1 cellular context compared by ENCODE assay signal in genomic region chr1:46114925-46115603, GRCh38.
A peak's percentile ranks its signal among the peaks of the same experiment; 100 is the strongest.
TF ChIP-seq lines count a peak whose summit lies in the region.

No MANE protein-coding gene starts in this region.

TF ChIP-seq in GM12878, 131 proteins besides CTCF, POLR2A, EP300 and RAD21:
- TF ChIP-seq TCF7 (IDR thresholded peaks at IDR 0.05; ENCODE audit: borderline replicate concordance), result no peak
- no peak for TF ChIP-seq ZSCAN29 (IDR thresholded peaks at IDR 0.05)
- no peak for TF ChIP-seq ATF2 (IDR thresholded peaks at IDR 0.05; ENCODE audit: low read length)
- no peak for TF ChIP-seq RBBP5 (conservative IDR thresholded peaks at IDR 0.05)
- TF ChIP-seq BCL11A (IDR thresholded peaks at IDR 0.05; ENCODE audit: low read depth, low read length), result no peak
- no peak for TF ChIP-seq PBX3 (IDR thresholded peaks at IDR 0.05; ENCODE audit: insufficient replicate concordance, low read depth, low read length)
- TF ChIP-seq IKZF2 (IDR thresholded peaks at IDR 0.05), result no peak
- TF ChIP-seq YY1 (IDR thresholded peaks at IDR 0.05; ENCODE audit: low read depth, low read length), result peak; percentile 69
